In genomic region chr7:116269466-116269865, GRCh38 we compare ENCODE assay signal across 20 cellular contexts. TPM values are rescaled to one million over a fixed set of nuclear protein-coding genes. Genes with fewer than 3 reads are reported as not detected.
DNase-seq lines count a peak whose midpoint lies in the region; ATAC-seq and TF ChIP-seq lines count a peak whose summit lies in the region.
"Had no signal": no experiment of that assay in that cellular context is flagged by ENCODE, and none has a peak within 500 bp of the region (broad histone marks: within the 10 kb centered on the region; RNA-seq: fewer than 3 reads in every experiment).

No MANE protein-coding gene starts in this region.

- H3K27me3 Mint-ChIP-seq in HFFc6 (ENCODE audit: insufficient read depth): no peaks in the 10 kb centered on the region

- peak overlapping the region; percentile 40 for H3K27ac Mint-ChIP-seq in HFFc6

- no peak overlapping the region for H3K4me3 ChIP-seq in esophagus muscularis mucosa
- H3K4me3 ChIP-seq in muscle layer of colon (ENCODE audit: low read depth in 1 of 2, low read length in 2 of 2): no peak overlapping the region
- no peak overlapping the region for H3K4me3 ChIP-seq in tibial artery

- DNase-seq in HFFc6 (no peak), esophagus muscularis mucosa (ENCODE audit: extremely low spot score) (no peak), tibial artery (no peak), NCI-H345 (lab: John Stamatoyannopoulos, UW) (no peak), left ventricle myocardium superior (no peak)
- DNase-seq: ACHN; COR-L47; DMS153; H7; Karpas-422; MM.1S; NCI-H1105 treated with DMSO at 0.1 percent for 48 hours; NCI-H2107; NCI-H226; NCI-H69; NK-92 treated with Interleukin-12 subunit alpha and Interleukin-12 subunit beta, amount 100 ng/mL, for 24 hours; RPMI8226 had no signal

- TF ChIP-seq POLR2A in esophagus muscularis mucosa (IDR thresholded peaks at IDR 0.05; ENCODE audit: low read depth): no peak

- TF ChIP-seq CTCF in HFFc6 (IDR thresholded peaks at IDR 0.05) (no peak), esophagus muscularis mucosa (IDR thresholded peaks at IDR 0.05) (no peak), tibial artery (IDR thresholded peaks at IDR 0.05) (no peak)

- 60% methylated on average over 4 of the region's 4 CpGs for WGBS in esophagus muscularis mucosa

- H3K4me1 ChIP-seq in esophagus muscularis mucosa (peaks cover 27 to 65% (median 53%) of the 10 kb centered on the region in 4 donors), muscle layer of colon (ENCODE audit: insufficient read depth, low read length) (peaks cover 44% of the 10 kb centered on the region), tibial artery (peaks cover 0 to 36% (median 17%) of the 10 kb centered on the region in 4 donors)

- no peaks in the 10 kb centered on the region for H3K27me3 ChIP-seq in esophagus muscularis mucosa
- H3K27me3 ChIP-seq in muscle layer of colon (ENCODE audit: control insufficient read depth in 1 of 2, insufficient read depth in 2 of 2, low read length in 2 of 2): no peaks in the 10 kb centered on the region
- no peaks in the 10 kb centered on the region for H3K27me3 ChIP-seq in tibial artery

- H3K9me3 ChIP-seq in esophagus muscularis mucosa (no peaks in the 10 kb centered on the region), muscle layer of colon (ENCODE audit: low read length) (no peaks in the 10 kb centered on the region), tibial artery (no peaks in the 10 kb centered on the region)

- no peak for TF ChIP-seq EP300 in esophagus muscularis mucosa (IDR thresholded peaks at IDR 0.05)

- ATAC-seq in GM21528 (IDR thresholded peaks at IDR 0.05; ENCODE audit: low FRiP score, unreplicated experiment) (no peak), left ventricle myocardium superior (no peak)

- no peaks in the 10 kb centered on the region for H3K36me3 ChIP-seq in esophagus muscularis mucosa
- no peaks in the 10 kb centered on the region for H3K36me3 ChIP-seq in muscle layer of colon (ENCODE audit: insufficient read depth, low read length)
- H3K36me3 ChIP-seq in tibial artery: no peaks in the 10 kb centered on the region

- 0 out of 2 replicates have a peak overlapping the region, but pooled peaks have one; percentile 10 for H3K4me3 Mint-ChIP-seq in HFFc6

- peaks cover 98% of the 10 kb centered on the region for H3K4me1 Mint-ChIP-seq in HFFc6 (ENCODE audit: low read depth)

- peak overlapping the region; percentile 79 to 84 (median 80) for H3K27ac ChIP-seq in esophagus muscularis mucosa (replicated peaks in 1 of 4)
- peak overlapping the region; percentile 83 for H3K27ac ChIP-seq in muscle layer of colon (ENCODE audit: low read depth, low read length)
- H3K27ac ChIP-seq in tibial artery: peak overlapping the region; percentile 18 to 60

- peaks cover 17% of the 10 kb centered on the region for H3K36me3 Mint-ChIP-seq in HFFc6 (ENCODE audit: low read depth)

- intact Hi-C loops in esophagus muscularis mucosa (cut with DNase I) (no loop called here), tibial artery (cut with DNase I; ENCODE audit: low total_unique reads) (loop anchor here (10.0 kb wide), 1 partner anchor 165 kb away; no protein-coding TSS in a partner anchor), left ventricle myocardium superior (cut with micrococcal nuclease) (loop anchor here (10.0 kb wide), 1 partner anchor 255 kb away; the partner anchor contains the start of gene CAV1)

- no peak overlapping the region for H3K9ac ChIP-seq in muscle layer of colon (ENCODE audit: low read length)

- H3K9me3 Mint-ChIP-seq in HFFc6: no peaks in the 10 kb centered on the region

RNA-seq across cellular contexts. Expression of gene TES, which starts 59.1 kb away (rescaled TPM):
- 10 to 100 TPM; 10.4 to 29.3 (median 22.4) TPM for total RNA-seq in HFFc6 (2021; fragmentation: NEBNext Ultra II Directional; extraction: Animal tissue kit (Norgen Biotek cat#: 25700))
- total RNA-seq in esophagus muscularis mucosa (100 to 1,000 TPM; 213 to 356 (median 265) TPM), left ventricle myocardium superior (26.2 TPM)
- total RNA-seq: OCI-LY7 had no signal
